In the genomic region with DNA sequence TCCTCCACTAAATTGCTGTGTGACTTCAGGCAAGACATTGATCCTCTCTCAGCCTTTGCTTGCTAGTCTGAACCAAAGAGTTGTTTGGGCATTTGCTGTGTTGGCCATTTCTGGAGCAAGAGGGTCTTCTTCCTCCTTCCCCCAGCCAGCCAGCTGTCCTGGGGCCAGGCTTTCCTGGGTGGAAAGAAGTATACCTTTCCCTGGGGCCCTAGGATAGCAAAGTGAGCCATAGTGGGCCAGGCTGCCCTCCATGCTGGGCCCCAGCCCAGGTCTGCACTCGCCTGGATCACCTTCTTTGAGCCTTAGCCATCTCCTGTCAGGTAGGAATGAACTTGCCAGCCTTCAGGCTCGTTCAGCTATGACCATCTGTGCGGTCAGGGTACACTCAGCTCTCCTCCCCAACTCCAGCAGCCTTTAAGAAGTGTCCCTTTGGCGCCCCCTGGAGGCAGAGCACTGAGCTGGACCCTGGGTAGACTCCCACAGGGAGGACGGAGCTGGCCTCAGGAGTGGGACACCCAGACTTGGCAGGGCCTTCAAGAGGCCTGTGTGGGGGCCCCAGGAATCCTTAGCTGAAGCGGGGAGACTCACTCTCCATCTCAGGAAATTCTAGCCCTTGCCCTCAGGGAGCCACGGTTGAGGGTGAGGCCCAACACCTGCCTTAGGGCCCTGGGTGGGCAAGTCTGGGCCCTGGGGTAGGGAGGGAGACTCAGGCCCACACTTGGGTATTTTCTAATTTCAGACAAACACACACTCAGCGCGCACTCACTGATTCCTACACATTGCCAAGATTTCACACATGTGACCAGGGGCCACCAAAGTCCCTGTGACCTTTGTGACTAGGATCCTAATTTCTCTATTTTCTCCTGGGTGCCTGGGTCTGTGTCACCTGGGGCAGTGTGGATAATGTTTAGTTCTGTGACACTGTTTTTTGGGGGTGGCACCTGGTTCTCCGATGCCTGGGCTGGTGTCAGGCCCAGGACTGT, we compare ENCODE assay signal across 8 cellular contexts. TPM values are rescaled to one million over a fixed set of nuclear protein-coding genes. Genes with fewer than 3 reads are reported as not detected.
DNase-seq lines count a peak whose midpoint lies in the region; ATAC-seq, FAIRE-seq and TF ChIP-seq lines count a peak whose summit lies in the region.

No MANE protein-coding gene starts in this region.

- ATAC-seq in GM18861 (IDR thresholded peaks at IDR 0.05; ENCODE audit: unreplicated experiment) (peak; percentile 60), thoracic aorta (ENCODE audit: insufficient number of reproducible peaks, low FRiP score, low read depth) (no peak)

- H3K4me1 ChIP-seq in A673 (ENCODE audit: insufficient read depth, low read length, poor library complexity, severe bottlenecking) (no peaks in the 10 kb centered on the region), osteoblast (ENCODE audit: insufficient read depth, low read length) (no peaks in the 10 kb centered on the region), thoracic aorta (ENCODE audit: control insufficient read depth in 1 of 2, low read depth in 2 of 2) (no peaks in the 10 kb centered on the region)

- H3K36me3 ChIP-seq in A673 (ENCODE audit: insufficient read depth, low read length, poor library complexity, severe bottlenecking): no peaks in the 10 kb centered on the region
- H3K36me3 ChIP-seq in osteoblast (ENCODE audit: insufficient read depth, low read length): no peaks in the 10 kb centered on the region
- no peaks in the 10 kb centered on the region for H3K36me3 ChIP-seq in thoracic aorta

- no peak for FAIRE-seq in frontal cortex (lab: Jason Lieb, UNC)

- H3K27me3 ChIP-seq in A673 (replicated peaks; ENCODE audit: insufficient read depth, low read depth, low read length, poor library complexity) (peaks cover 24% of the 10 kb centered on the region), osteoblast (ENCODE audit: insufficient read depth, low read length) (peaks cover 10% of the 10 kb centered on the region), thoracic aorta (replicated peaks; ENCODE audit: insufficient read depth) (no peaks in the 10 kb centered on the region)

- no peak overlapping the region for H3K27ac ChIP-seq in A673 (ENCODE audit: low read depth, low read length, poor library complexity, severe bottlenecking)
- H3K27ac ChIP-seq in osteoblast (ENCODE audit: low read depth, low read length): no peak overlapping the region
- H3K27ac ChIP-seq in thoracic aorta: no peak overlapping the region

- TF ChIP-seq CTCF in A673 (conservative IDR thresholded peaks at IDR 0.05; ENCODE audit: low read depth, low read length): peak; percentile 99
- TF ChIP-seq CTCF in osteoblast (IDR thresholded peaks at IDR 0.05; ENCODE audit: extremely low read depth, low read depth, low read length): peak; percentile 93
- peak; percentile 39 for TF ChIP-seq CTCF in thoracic aorta (IDR thresholded peaks at IDR 0.05)

- H4K20me1 ChIP-seq in osteoblast (ENCODE audit: insufficient read depth, low read length): no peaks in the 10 kb centered on the region

- no peak overlapping the region for H2AFZ ChIP-seq in osteoblast (ENCODE audit: low read length)

- BruUV-seq in A673 (replicated peaks; lab: Mats Ljungman, UMichigan): no TSS peak

- no peak overlapping the region for H3K4me3 ChIP-seq in A673 (ENCODE audit: low read depth, low read length, poor library complexity, severe bottlenecking)
- no peak overlapping the region for H3K4me3 ChIP-seq in osteoblast (ENCODE audit: insufficient read depth, low read length)
- H3K4me3 ChIP-seq in thoracic aorta: no peak overlapping the region

- H3K79me2 ChIP-seq in osteoblast (ENCODE audit: insufficient read depth, low read length): no peaks in the 10 kb centered on the region

- intact Hi-C loops in A673 (cut with micrococcal nuclease; ENCODE audit: unreplicated experiment): loop anchor here (1.0 kb wide), 2 partner anchors 61 to 182 kb away; no protein-coding TSS in a partner anchor

- H3K9me3 ChIP-seq in A673 (ENCODE audit: low read depth, low read length, poor library complexity, severe bottlenecking) (no peaks in the 10 kb centered on the region), osteoblast (ENCODE audit: low read depth, low read length) (no peaks in the 10 kb centered on the region), thoracic aorta (no peaks in the 10 kb centered on the region)

- POLR2A ChIA-PET in A673 (lab: Charles Lee; ENCODE audit: low non-redundant PET): interaction anchor here (0.6 kb wide), 1 partner anchor 155 kb away, joined by 3 read pairs; no protein-coding TSS in a partner anchor

- DNase-seq in A673 (ENCODE audit: low spot score) (peak; percentile 87), LHCN-M2 (ENCODE audit: low read depth) (peak; percentile 73), SHP77 (lab: John Stamatoyannopoulos, UW) (peak; percentile 88 to 89), frontal cortex (ENCODE audit: low spot score in 2 of 2) (peak; percentile 24 to 75), osteoblast (ENCODE audit: insufficient read length, low spot score, missing footprints) (peak; percentile 98), thoracic aorta (ENCODE audit: low spot score) (peak; percentile 25)
- DNase-seq in activated effector memory CD4-positive, alpha-beta T cell treated with Interleukin-2 at 50 U/mL for 16 hours: peak; percentile 67

- H3K4me2 ChIP-seq in osteoblast (ENCODE audit: insufficient read depth, low read length): no peak overlapping the region

- CTCF ChIA-PET in A673 (lab: Charles Lee): interaction anchor here (0.5 to 3.1 kb wide), 23 partner anchors 8 to 502 kb away, joined by 3 to 178 read pairs (median 4); no protein-coding TSS in a partner anchor

RNA-seq across cellular contexts. Expression of gene TPBGL, which starts 35.6 kb away (rescaled TPM):
- total RNA-seq in A673 (2021): 0.24 and 0.41 TPM in 2 replicates
- not detected in 2 replicates for total RNA-seq in LHCN-M2 (2014; rRNA removed)
- not detected for polyA plus RNA-seq in LHCN-M2 (2012)
- not detected for total RNA-seq in frontal cortex
- total RNA-seq in osteoblast: not detected in 2 replicates
- total RNA-seq in thoracic aorta: under 1 TPM in 1 of 2 donors, not detected in 1; 0.21 TPM

RNA-seq across cellular contexts. Expression of gene SLCO2B1, which starts 54.1 kb away (rescaled TPM):
- total RNA-seq in A673 (2021) (1.0 and 1.1 TPM in 2 replicates), LHCN-M2 (2014; rRNA removed) (not detected in 2 replicates), frontal cortex (5.7 TPM), osteoblast (under 0.01 and 0.72 TPM in 2 replicates), thoracic aorta (100 to 1,000 TPM; 107 to 692 TPM)
- 0.36 TPM for polyA plus RNA-seq in LHCN-M2 (2012)

Comparison
In these comparisons a context has a peak if more than half of its experiments do, and no peak if none do; other contexts are left out.
1. DNase-seq: peak in every context shown above with its lines; median percentile 98 in osteoblast; 88 in SHP77; 87 in A673; 73 in LHCN-M2; 67 in activated effector memory CD4-positive, alpha-beta T cell treated with Interleukin-2 at 50 U/mL for 16 hours; 50 in frontal cortex; 25 in thoracic aorta.
2. CTCF ChIP-seq: peak in every context shown above with its lines; median percentile 99 in A673; 93 in osteoblast; 39 in thoracic aorta.
3. RNA of gene SLCO2B1, which starts 54.1 kb away (total RNA-seq): 107 to 692 TPM in thoracic aorta; 5.7 TPM in frontal cortex (single experiment), 1.0 to 1.1 TPM in A673, under 0.01 to 0.72 TPM in osteoblast and not detected in LHCN-M2; every median in the first group is over 10 times any median in the second.